In the genomic region with DNA sequence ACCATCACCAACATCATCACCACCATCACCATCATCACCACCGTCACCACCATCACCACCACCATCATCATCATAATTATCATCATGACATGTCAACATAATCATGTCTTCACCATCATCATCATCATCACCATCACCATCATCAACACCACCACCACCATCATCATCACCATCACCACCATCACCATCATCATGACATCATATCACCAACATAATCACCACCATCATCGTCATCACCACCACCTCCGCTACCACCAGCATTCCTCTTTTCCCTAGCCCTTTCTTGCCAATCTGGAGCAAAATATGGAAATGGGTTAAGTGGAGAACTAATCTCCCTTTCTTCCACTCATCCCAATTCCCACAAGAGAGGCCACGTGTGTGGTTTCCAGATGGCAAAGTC, we compare ENCODE assay signal across 26 cellular contexts. TPM values are rescaled to one million over a fixed set of nuclear protein-coding genes. Genes with fewer than 3 reads are reported as not detected.
A peak's percentile ranks its signal among the peaks of the same experiment; 100 is the strongest.
DNase-seq lines count a peak whose midpoint lies in the region; ATAC-seq and TF ChIP-seq lines count a peak whose summit lies in the region.
"Had no signal": no experiment of that assay in that cellular context is flagged by ENCODE, and none has a peak within 500 bp of the region (broad histone marks: within the 10 kb centered on the region; RNA-seq: fewer than 3 reads in every experiment).

No MANE protein-coding gene starts in this region.

- no peak overlapping the region for H2AFZ ChIP-seq in neural progenitor cell (replicated peaks)

- no peaks in the 10 kb centered on the region for H3K36me3 ChIP-seq in neural progenitor cell
- H3K36me3 ChIP-seq: esophagus squamous epithelium, neutrophil, sigmoid colon had no signal

- peaks cover 15% of the 10 kb centered on the region for H3K4me1 Mint-ChIP-seq in activated naive CD4-positive, alpha-beta T cell treated with anti-CD3 and anti-CD28 coated beads, Interleukin-2, amount 50 U/mL, for 24 hours
- peaks cover 27% of the 10 kb centered on the region for H3K4me1 Mint-ChIP-seq in neural progenitor cell

- no peak overlapping the region for H3K4me2 ChIP-seq in neural progenitor cell

- no peak overlapping the region for H3K27ac Mint-ChIP-seq in activated naive CD4-positive, alpha-beta T cell treated with anti-CD3 and anti-CD28 coated beads, Interleukin-2, amount 50 U/mL, for 24 hours
- H3K27ac Mint-ChIP-seq in neural progenitor cell, result peak overlapping the region; percentile 0
- H3K27ac Mint-ChIP-seq: endodermal cell, progenitor cell of endocrine pancreas had no signal

- H3K36me3 Mint-ChIP-seq in activated naive CD4-positive, alpha-beta T cell treated with anti-CD3 and anti-CD28 coated beads, Interleukin-2, amount 50 U/mL, for 24 hours, result peaks cover 1% of the 10 kb centered on the region
- H3K36me3 Mint-ChIP-seq in neural progenitor cell, result peaks cover 12% of the 10 kb centered on the region

- H3K9me3 Mint-ChIP-seq in activated naive CD4-positive, alpha-beta T cell treated with anti-CD3 and anti-CD28 coated beads, Interleukin-2, amount 50 U/mL, for 24 hours, result peaks cover 5% of the 10 kb centered on the region
- peaks cover 10% of the 10 kb centered on the region for H3K9me3 Mint-ChIP-seq in neural progenitor cell

- H3K79me2 ChIP-seq in neural progenitor cell (ENCODE audit: low read depth), result peaks cover 38% of the 10 kb centered on the region

- H3F3A ChIP-seq in neural progenitor cell (ENCODE audit: low read depth), result peaks cover 18% of the 10 kb centered on the region

- peaks cover 11% of the 10 kb centered on the region for H3K27me3 ChIP-seq in neural progenitor cell

- peaks cover 24% of the 10 kb centered on the region for H3K4me1 ChIP-seq in neural progenitor cell

- H3K27me3 Mint-ChIP-seq in activated naive CD4-positive, alpha-beta T cell treated with anti-CD3 and anti-CD28 coated beads, Interleukin-2, amount 50 U/mL, for 24 hours, result peaks cover 25% of the 10 kb centered on the region
- H3K27me3 Mint-ChIP-seq in neural progenitor cell (ENCODE audit: insufficient read depth, low read depth), result peaks cover 21% of the 10 kb centered on the region

- H3K9me3 ChIP-seq in neural progenitor cell (ENCODE audit: low read depth), result no peaks in the 10 kb centered on the region
- H3K9me3 ChIP-seq: esophagus squamous epithelium, neutrophil, sigmoid colon had no signal

- no peak for ATAC-seq in GM18498 (IDR thresholded peaks at IDR 0.05; ENCODE audit: unreplicated experiment)
- ATAC-seq: activated CD4-positive, CD25-positive, alpha-beta regulatory T cell treated with anti-CD3 and anti-CD28 coated beads, Interleukin-2, amount 50 U/mL, for 24 hours; left cardiac atrium; Panc1 had no signal

- no peak overlapping the region for H3K4me3 ChIP-seq in neural progenitor cell
- H3K4me3 ChIP-seq: esophagus squamous epithelium had no signal

- no peak for TF ChIP-seq CTCF in neural progenitor cell (IDR thresholded peaks at IDR 0.05)

- H3K4me3 Mint-ChIP-seq in activated naive CD4-positive, alpha-beta T cell treated with anti-CD3 and anti-CD28 coated beads, Interleukin-2, amount 50 U/mL, for 24 hours, result peak overlapping the region; percentile 19
- peak overlapping the region; percentile 87 for H3K4me3 Mint-ChIP-seq in neural progenitor cell
- H3K4me3 Mint-ChIP-seq: endodermal cell had no signal

- peaks cover 17% of the 10 kb centered on the region for H4K20me1 ChIP-seq in neural progenitor cell (ENCODE audit: low read depth)

- no peak overlapping the region for H3K9ac ChIP-seq in neural progenitor cell

- DNase-seq in activated naive CD4-positive, alpha-beta T cell (lab: John Stamatoyannopoulos, UW), result no peak
- DNase-seq in neural progenitor cell (ENCODE audit: low spot score), result no peak
- DNase-seq: activated naive CD4-positive, alpha-beta T cell treated with Interleukin-2 at 50 U/mL for 16 hours; activated T-cell treated with anti-CD3 and anti-CD28 coated beads, Interleukin-2, amount 50 U/mL, for 48 hours; anterior cingulate cortex; cortex of kidney; endodermal cell; esophagus squamous epithelium; GDM1; left cardiac atrium; mammary epithelial cell; NCI-H1694; NCI-H2171; NCI-H524; SIG-M5; sigmoid colon; stimulated activated naive CD4-positive, alpha-beta T cell treated with Interleukin-2 at 50 U/mL for 16 hours; SW 1271 had no signal

- H3K27ac ChIP-seq in neural progenitor cell, result no peak overlapping the region
- H3K27ac ChIP-seq: esophagus squamous epithelium, HL-60, neutrophil, sigmoid colon had no signal

RNA-seq across cellular contexts. Expression of gene TTYH1, which starts 1.1 kb away (rescaled TPM):
- total RNA-seq in neural progenitor cell (ENCODE audit: low replicate concordance), result 34.2 and 128 TPM in 2 replicates
- total RNA-seq: LHCN-M2 had no signal

RNA-seq across cellular contexts. Expression of gene LENG8, which starts 34.8 kb away (rescaled TPM):
- total RNA-seq in neural progenitor cell (ENCODE audit: low replicate concordance), result 36.6 and 90.1 TPM in 2 replicates

RNA-seq across cellular contexts. Expression of gene LENG9, which starts 49.4 kb away (rescaled TPM):
- total RNA-seq in neural progenitor cell (ENCODE audit: low replicate concordance), result 0.79 and 4.0 TPM in 2 replicates

RNA-seq across cellular contexts. Expression of gene LAIR1, which starts 49.4 kb away (rescaled TPM):
- total RNA-seq in neural progenitor cell (ENCODE audit: low replicate concordance), result not detected in 2 replicates
- total RNA-seq: endodermal cell, LHCN-M2, mammary epithelial cell, progenitor cell of endocrine pancreas had no signal

RNA-seq across cellular contexts. Expression of gene CDC42EP5, which starts 58.9 kb away (rescaled TPM):
- 1.1 TPM in 1 of 2 replicates, not detected in the other for total RNA-seq in neural progenitor cell (ENCODE audit: low replicate concordance)
